In the genomic region with DNA sequence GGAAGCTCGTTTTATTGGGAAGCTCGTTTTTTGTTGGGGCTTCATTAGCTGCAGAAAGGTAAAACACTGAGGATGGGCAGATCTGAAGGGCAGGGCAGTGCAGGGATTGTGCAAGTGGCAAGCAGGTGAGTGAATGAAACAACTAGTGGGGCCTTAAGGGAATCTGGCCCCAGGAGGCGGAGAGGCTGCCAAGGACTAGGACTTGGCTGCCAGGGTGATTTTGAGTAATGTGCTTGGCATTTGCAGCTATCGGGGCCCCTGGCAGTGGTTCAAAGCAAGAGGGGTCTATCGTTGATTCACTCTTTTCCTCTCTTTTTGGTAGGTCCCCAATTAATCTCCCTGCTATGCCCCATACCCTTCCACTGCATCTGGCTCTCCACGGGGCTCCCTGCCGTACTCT, we compare ENCODE assay signal across 1 cellular context.
TF ChIP-seq lines count a peak whose summit lies in the region.

No MANE protein-coding gene starts in this region.

TF ChIP-seq in IMR-90, 13 proteins besides CTCF, POLR2A, EP300 and RAD21 (continued from another document):
- TF ChIP-seq, protein P1, sequence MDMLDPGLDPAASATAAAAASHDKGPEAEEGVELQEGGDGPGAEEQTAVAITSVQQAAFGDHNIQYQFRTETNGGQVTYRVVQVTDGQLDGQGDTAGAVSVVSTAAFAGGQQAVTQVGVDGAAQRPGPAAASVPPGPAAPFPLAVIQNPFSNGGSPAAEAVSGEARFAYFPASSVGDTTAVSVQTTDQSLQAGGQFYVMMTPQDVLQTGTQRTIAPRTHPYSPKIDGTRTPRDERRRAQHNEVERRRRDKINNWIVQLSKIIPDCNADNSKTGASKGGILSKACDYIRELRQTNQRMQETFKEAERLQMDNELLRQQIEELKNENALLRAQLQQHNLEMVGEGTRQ (IDR thresholded peaks at IDR 0.05; ENCODE audit: low read depth, low read length), result no peak
- no peak for TF ChIP-seq NFE2L2 (IDR thresholded peaks at IDR 0.05; ENCODE audit: low read depth, low read length)
- TF ChIP-seq MXI1 (IDR thresholded peaks at IDR 0.05; ENCODE audit: borderline replicate concordance, low read depth, low read length), result no peak
- TF ChIP-seq, protein P2, sequence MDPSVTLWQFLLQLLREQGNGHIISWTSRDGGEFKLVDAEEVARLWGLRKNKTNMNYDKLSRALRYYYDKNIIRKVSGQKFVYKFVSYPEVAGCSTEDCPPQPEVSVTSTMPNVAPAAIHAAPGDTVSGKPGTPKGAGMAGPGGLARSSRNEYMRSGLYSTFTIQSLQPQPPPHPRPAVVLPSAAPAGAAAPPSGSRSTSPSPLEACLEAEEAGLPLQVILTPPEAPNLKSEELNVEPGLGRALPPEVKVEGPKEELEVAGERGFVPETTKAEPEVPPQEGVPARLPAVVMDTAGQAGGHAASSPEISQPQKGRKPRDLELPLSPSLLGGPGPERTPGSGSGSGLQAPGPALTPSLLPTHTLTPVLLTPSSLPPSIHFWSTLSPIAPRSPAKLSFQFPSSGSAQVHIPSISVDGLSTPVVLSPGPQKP (IDR thresholded peaks at IDR 0.05; ENCODE audit: borderline replicate concordance, low read depth, low read length), result no peak
- TF ChIP-seq MAZ (IDR thresholded peaks at IDR 0.05; ENCODE audit: borderline replicate concordance, low read depth, low read length), result no peak
- TF ChIP-seq SMC3 (IDR thresholded peaks at IDR 0.05; ENCODE audit: low read depth, low read length), result no peak
- no peak for TF ChIP-seq CHD1 (IDR thresholded peaks at IDR 0.05; ENCODE audit: low read depth, low read length)
- no peak for TF ChIP-seq RCOR1 (IDR thresholded peaks at IDR 0.05; ENCODE audit: insufficient replicate concordance, low read length)
- no peak for TF ChIP-seq BHLHE40 (IDR thresholded peaks at IDR 0.05; ENCODE audit: low read depth, low read length)
- no peak for TF ChIP-seq FOS (IDR thresholded peaks at IDR 0.05; ENCODE audit: low read depth, low read length)
